ENCODE assay signal across 8 cellular contexts in genomic region chr9:91361294-91362201, GRCh38. TPM values are rescaled to one million over a fixed set of nuclear protein-coding genes. Genes with fewer than 3 reads are reported as not detected.
DNase-seq lines count a peak whose midpoint lies in the region; ATAC-seq lines count a peak whose summit lies in the region.

Gene AUH (minus strand): TSS chr9:91361918. CDS start chr9:91361889, 29 bp downstream.

- intact Hi-C loops in activated T-helper 1 cell treated with anti-CD3 and anti-CD28 coated beads, Interleukin-12 subunit alpha, Interleukin-12 subunit beta, Interleukin-2, Interleukin-4 antibody, amounts not matched to agents 30 ng/mL and 10 ng/mL and 1 ng/mL, durations not matched to agents 14 hours and 24 hours and 36 hours (cut with micrococcal nuclease) = loop anchor here (2.0 to 10.0 kb wide), 2 partner anchors 261 to 753 kb away; partner anchors contain the start of gene SPTLC1
- intact Hi-C loops in naive thymus-derived CD4-positive, alpha-beta T cell (cut with micrococcal nuclease) = loop anchor here (1.0 to 10.0 kb wide), 10 partner anchors 33 to 1897 kb away; partner anchors contain the start of gene NFIL3 (in 2 of the 2)

- peaks cover under 1% of the 10 kb centered on the region for H3K27me3 Mint-ChIP-seq in activated T-helper 1 cell treated with anti-CD3 and anti-CD28 coated beads, Interleukin-12 subunit alpha, Interleukin-12 subunit beta, Interleukin-2, Interleukin-4 antibody, amounts not matched to agents 30 ng/mL and 10 ng/mL and 1 ng/mL, durations not matched to agents 14 hours and 24 hours and 36 hours (ENCODE audit: insufficient read depth)
- H3K27me3 Mint-ChIP-seq in naive thymus-derived CD4-positive, alpha-beta T cell = no peaks in the 10 kb centered on the region
- H3K27me3 Mint-ChIP-seq in stimulated activated memory B cell treated with anti-CD40 and anti-IgM and Interleukin-4, amounts not matched to agents 10 μg/mL and 1 μg/mL and 100 μg/mL, for 72 hours = no peaks in the 10 kb centered on the region

- peak within 1 kb of the TSS; percentile 82 for H3K27ac ChIP-seq in naive thymus-derived CD4-positive, alpha-beta T cell (ENCODE audit: low read depth, low read length)

- peaks cover 29% of the 10 kb centered on the region for H3K36me3 Mint-ChIP-seq in activated T-helper 1 cell treated with anti-CD3 and anti-CD28 coated beads, Interleukin-12 subunit alpha, Interleukin-12 subunit beta, Interleukin-2, Interleukin-4 antibody, amounts not matched to agents 30 ng/mL and 10 ng/mL and 1 ng/mL, durations not matched to agents 14 hours and 24 hours and 36 hours (ENCODE audit: low read depth)
- peaks cover 0 to 16% (median 5%) of the 10 kb centered on the region in 5 donors for H3K36me3 Mint-ChIP-seq in naive thymus-derived CD4-positive, alpha-beta T cell
- H3K36me3 Mint-ChIP-seq in stimulated activated memory B cell treated with anti-CD40 and anti-IgM and Interleukin-4, amounts not matched to agents 10 μg/mL and 1 μg/mL and 100 μg/mL, for 72 hours = peaks cover 46% of the 10 kb centered on the region

- DNase-seq in DMS 273 (lab: John Stamatoyannopoulos, UW; ENCODE audit: unreplicated experiment) (peak; percentile 92), HS-5 (ENCODE audit: low read depth) (peak; percentile 22), RKO (ENCODE audit: low spot score) (peak; percentile 88), fibroblast of gingiva (ENCODE audit: low read depth) (peak; percentile 71)
- DNase-seq in activated T-helper 1 cell treated with anti-CD3 and anti-CD28 coated beads, Interleukin-12 subunit alpha, Interleukin-12 subunit beta, Interleukin-2, Interleukin-4 antibody, amounts not matched to agents 30 ng/mL and 10 ng/mL and 1 ng/mL, durations not matched to agents 14 hours and 24 hours and 36 hours (ENCODE audit: low spot score) = peak; percentile 85
- peak; percentile 77 to 94 (median 87) for DNase-seq in naive thymus-derived CD4-positive, alpha-beta T cell

- peaks cover 48% of the 10 kb centered on the region for H3K4me1 Mint-ChIP-seq in activated T-helper 1 cell treated with anti-CD3 and anti-CD28 coated beads, Interleukin-12 subunit alpha, Interleukin-12 subunit beta, Interleukin-2, Interleukin-4 antibody, amounts not matched to agents 30 ng/mL and 10 ng/mL and 1 ng/mL, durations not matched to agents 14 hours and 24 hours and 36 hours (ENCODE audit: low read depth)
- peaks cover 38 to 58% (median 54%) of the 10 kb centered on the region in 7 donors for H3K4me1 Mint-ChIP-seq in naive thymus-derived CD4-positive, alpha-beta T cell
- H3K4me1 Mint-ChIP-seq in stimulated activated memory B cell treated with anti-CD40 and anti-IgM and Interleukin-4, amounts not matched to agents 10 μg/mL and 1 μg/mL and 100 μg/mL, for 72 hours = peaks cover 45% of the 10 kb centered on the region

- H3K4me1 ChIP-seq in naive thymus-derived CD4-positive, alpha-beta T cell (ENCODE audit: control insufficient read depth in 2 of 2, insufficient read depth in 2 of 2, low read length in 2 of 2) = peaks cover 9 to 18% of the 10 kb centered on the region in 2 donors

- H3K9me3 ChIP-seq in naive thymus-derived CD4-positive, alpha-beta T cell (ENCODE audit: control insufficient read depth in 2 of 3, low read length in 3 of 3) = no peaks in the 10 kb centered on the region

- H3K27me3 ChIP-seq in naive thymus-derived CD4-positive, alpha-beta T cell (ENCODE audit: control insufficient read depth in 2 of 2, insufficient read depth in 2 of 2, low read length in 2 of 2) = no peaks in the 10 kb centered on the region

- H3K9me3 Mint-ChIP-seq in activated T-helper 1 cell treated with anti-CD3 and anti-CD28 coated beads, Interleukin-12 subunit alpha, Interleukin-12 subunit beta, Interleukin-2, Interleukin-4 antibody, amounts not matched to agents 30 ng/mL and 10 ng/mL and 1 ng/mL, durations not matched to agents 14 hours and 24 hours and 36 hours = peaks cover 3% of the 10 kb centered on the region
- peaks cover 0 to 4% (median 0%) of the 10 kb centered on the region in 11 donors for H3K9me3 Mint-ChIP-seq in naive thymus-derived CD4-positive, alpha-beta T cell
- H3K9me3 Mint-ChIP-seq in stimulated activated memory B cell treated with anti-CD40 and anti-IgM and Interleukin-4, amounts not matched to agents 10 μg/mL and 1 μg/mL and 100 μg/mL, for 72 hours = no peaks in the 10 kb centered on the region

- POLR2A ChIA-PET in naive thymus-derived CD4-positive, alpha-beta T cell (lab: Charles Lee) = interaction anchor here (0.5 to 1.4 kb wide), 8 partner anchors 15 to 1297 kb away, joined by 3 to 5 read pairs (median 3); no protein-coding TSS in a partner anchor

- H3K27ac Mint-ChIP-seq in activated T-helper 1 cell treated with anti-CD3 and anti-CD28 coated beads, Interleukin-12 subunit alpha, Interleukin-12 subunit beta, Interleukin-2, Interleukin-4 antibody, amounts not matched to agents 30 ng/mL and 10 ng/mL and 1 ng/mL, durations not matched to agents 14 hours and 24 hours and 36 hours = peak within 1 kb of the TSS; percentile 94
- peak within 1 kb of the TSS; percentile 93 to 98 (median 96) for H3K27ac Mint-ChIP-seq in naive thymus-derived CD4-positive, alpha-beta T cell
- peak within 1 kb of the TSS; percentile 85 for H3K27ac Mint-ChIP-seq in stimulated activated memory B cell treated with anti-CD40 and anti-IgM and Interleukin-4, amounts not matched to agents 10 μg/mL and 1 μg/mL and 100 μg/mL, for 72 hours

- peak; percentile 92 for ATAC-seq in GM19468 (IDR thresholded peaks at IDR 0.05; ENCODE audit: extremely low read depth, unreplicated experiment)
- ATAC-seq in naive thymus-derived CD4-positive, alpha-beta T cell = peak; percentile 98
- ATAC-seq in stimulated activated memory B cell treated with anti-CD40 and anti-IgM and Interleukin-4, amounts not matched to agents 10 μg/mL and 1 μg/mL and 100 μg/mL, for 72 hours = peak; percentile 91

- H3K4me3 Mint-ChIP-seq in activated T-helper 1 cell treated with anti-CD3 and anti-CD28 coated beads, Interleukin-12 subunit alpha, Interleukin-12 subunit beta, Interleukin-2, Interleukin-4 antibody, amounts not matched to agents 30 ng/mL and 10 ng/mL and 1 ng/mL, durations not matched to agents 14 hours and 24 hours and 36 hours = peak within 1 kb of the TSS; percentile 97
- peak within 1 kb of the TSS; percentile 89 to 99 (median 98) for H3K4me3 Mint-ChIP-seq in naive thymus-derived CD4-positive, alpha-beta T cell
- H3K4me3 Mint-ChIP-seq in stimulated activated memory B cell treated with anti-CD40 and anti-IgM and Interleukin-4, amounts not matched to agents 10 μg/mL and 1 μg/mL and 100 μg/mL, for 72 hours = peak within 1 kb of the TSS; percentile 96

- H3K36me3 ChIP-seq in naive thymus-derived CD4-positive, alpha-beta T cell (ENCODE audit: control insufficient read depth in 2 of 3, insufficient read depth in 3 of 3, low read length in 3 of 3) = peaks cover 0 to 9% (median 0%) of the 10 kb centered on the region in 3 experiments

- CTCF ChIA-PET in naive thymus-derived CD4-positive, alpha-beta T cell (lab: Charles Lee) = interaction anchor here (0.5 to 1.2 kb wide), 3 partner anchors 24 to 65 kb away, joined by 3 to 4 read pairs (median 3); no protein-coding TSS in a partner anchor

- H3K4me3 ChIP-seq in naive thymus-derived CD4-positive, alpha-beta T cell (ENCODE audit: low read length) = peak within 1 kb of the TSS; percentile 82

RNA-seq across cellular contexts. Expression of gene AUH, which starts in this region (rescaled TPM):
- total RNA-seq in activated T-helper 1 cell treated with anti-CD3 and anti-CD28 coated beads, Interleukin-12 subunit alpha, Interleukin-12 subunit beta, Interleukin-2, Interleukin-4 antibody, amounts not matched to agents 30 ng/mL and 10 ng/mL and 1 ng/mL, durations not matched to agents 14 hours and 24 hours and 36 hours = 50.4 and 53.3 TPM in 2 replicates
- 10 to 100 TPM; 17.2 to 30.1 (median 25.9) TPM for total RNA-seq in naive thymus-derived CD4-positive, alpha-beta T cell
- 10 to 100 TPM; 11.6 to 12.1 TPM for polyA plus RNA-seq in naive thymus-derived CD4-positive, alpha-beta T cell

Comparison
In these comparisons a context has a peak if more than half of its experiments do, and no peak if none do; other contexts are left out.
1. Peak in every context shown above with its lines: DNase-seq, ATAC-seq, H3K4me3 ChIP-seq and H3K27ac ChIP-seq.
2. DNase-seq: peak in every context shown above with its lines; median percentile 92 in DMS 273; 88 in RKO; 87 in naive thymus-derived CD4-positive, alpha-beta T cell; 85 in activated T-helper 1 cell treated with anti-CD3 and anti-CD28 coated beads, Interleukin-12 subunit alpha, Interleukin-12 subunit beta, Interleukin-2, Interleukin-4 antibody, amounts not matched to agents 30 ng/mL and 10 ng/mL and 1 ng/mL, durations not matched to agents 14 hours and 24 hours and 36 hours; 71 in fibroblast of gingiva; 22 in HS-5.